ENCODE assay signal across 19 cellular contexts in the genomic region with DNA sequence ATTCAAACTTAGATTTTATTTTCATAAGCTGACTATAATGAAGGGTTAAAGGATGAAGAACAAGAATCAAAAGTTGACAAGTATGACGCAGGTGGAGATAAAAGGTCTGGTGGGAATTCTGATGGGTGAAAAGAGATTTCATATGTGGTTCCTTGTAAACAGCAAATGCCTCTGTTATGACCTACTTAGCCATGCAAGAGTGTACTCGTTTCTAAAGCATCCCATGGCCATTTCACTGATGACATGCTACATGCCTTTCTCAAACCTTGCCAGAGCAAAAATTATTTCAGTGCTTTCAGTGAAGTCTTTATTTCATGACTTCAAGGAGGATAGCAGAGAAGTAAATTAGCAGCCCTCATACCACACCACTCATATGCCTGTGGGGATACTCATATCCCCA.
"Had no signal": no experiment of that assay in that cellular context is flagged by ENCODE, and none has a peak within 500 bp of the region (broad histone marks: within the 10 kb centered on the region; RNA-seq: fewer than 3 reads in every experiment).

No MANE protein-coding gene starts in this region.

- H3K27ac Mint-ChIP-seq: activated CD8-positive, alpha-beta memory T cell treated with anti-CD3 and anti-CD28 coated beads, Interleukin-2, amount 10 ng/mL, durations not matched to agents 7 days and 5 days; activated naive CD4-positive, alpha-beta T cell treated with anti-CD3 and anti-CD28 coated beads for 36 hours; activated naive CD8-positive, alpha-beta T cell treated with anti-CD3 and anti-CD28 coated beads, Interleukin-2, amount 50 U/mL, for 24 hours; activated T-helper 2 cell treated with anti-CD3 and anti-CD28 coated beads, Interferon-gamma antibody, Interleukin-2, Interleukin-4, amounts not matched to agents 10 μg/mL and 5 μg/mL and 100 μg/mL, durations not matched to agents 14 hours and 24 hours and 36 hours; naive thymus-derived CD4-positive, alpha-beta T cell; T-helper 17 cell had no signal

- H3K27me3 ChIP-seq: esophagus squamous epithelium, left lung, pancreas, sigmoid colon, tibial nerve, vagina had no signal

- H3K4me1 Mint-ChIP-seq: activated naive CD8-positive, alpha-beta T cell treated with anti-CD3 and anti-CD28 coated beads, Interleukin-2, amount 50 U/mL, for 24 hours; T-helper 17 cell had no signal

- H3K9me3 Mint-ChIP-seq: activated naive CD4-positive, alpha-beta T cell treated with anti-CD3 and anti-CD28 coated beads for 36 hours; activated naive CD8-positive, alpha-beta T cell treated with anti-CD3 and anti-CD28 coated beads, Interleukin-2, amount 50 U/mL, for 24 hours; activated T-helper 2 cell treated with anti-CD3 and anti-CD28 coated beads, Interferon-gamma antibody, Interleukin-2, Interleukin-4, amounts not matched to agents 10 μg/mL and 5 μg/mL and 100 μg/mL, durations not matched to agents 14 hours and 24 hours and 36 hours; naive thymus-derived CD4-positive, alpha-beta T cell had no signal

- H3K4me3 Mint-ChIP-seq: activated CD8-positive, alpha-beta memory T cell treated with anti-CD3 and anti-CD28 coated beads, Interleukin-2, amount 10 ng/mL, durations not matched to agents 7 days and 5 days; activated naive CD4-positive, alpha-beta T cell treated with anti-CD3 and anti-CD28 coated beads for 36 hours; activated naive CD8-positive, alpha-beta T cell treated with anti-CD3 and anti-CD28 coated beads, Interleukin-2, amount 50 U/mL, for 24 hours; naive thymus-derived CD4-positive, alpha-beta T cell; T-helper 17 cell had no signal

- H3K27ac ChIP-seq: esophagus squamous epithelium, left lung, pancreas, sigmoid colon, vagina, WERI-Rb-1 had no signal

- H3K9me3 ChIP-seq: esophagus squamous epithelium, left lung, mucosa of descending colon, pancreas, sigmoid colon, tibial nerve, vagina had no signal

- H3K4me1 ChIP-seq: pancreas had no signal

- H3K27me3 Mint-ChIP-seq: activated CD8-positive, alpha-beta memory T cell treated with anti-CD3 and anti-CD28 coated beads, Interleukin-2, amount 10 ng/mL, durations not matched to agents 7 days and 5 days; activated naive CD8-positive, alpha-beta T cell treated with anti-CD3 and anti-CD28 coated beads, Interleukin-2, amount 50 U/mL, for 24 hours; naive thymus-derived CD4-positive, alpha-beta T cell; T-helper 17 cell had no signal

- H3K36me3 ChIP-seq: WERI-Rb-1 had no signal

- ATAC-seq: activated CD8-positive, alpha-beta memory T cell treated with anti-CD3 and anti-CD28 coated beads, Interleukin-2, amount 10 ng/mL, durations not matched to agents 7 days and 5 days; activated naive CD8-positive, alpha-beta T cell treated with anti-CD3 and anti-CD28 coated beads, Interleukin-2, amount 50 U/mL, for 24 hours; left lung; mucosa of descending colon; naive thymus-derived CD4-positive, alpha-beta T cell; pancreas; T-helper 17 cell had no signal

- DNase-seq: activated CD4-positive, alpha-beta T cell treated with anti-CD3 and anti-CD28 coated beads, Interleukin-2, amount 50 U/mL, for 48 hours; activated CD8-positive, alpha-beta memory T cell treated with anti-CD3 and anti-CD28 coated beads, Interleukin-2, amount 10 ng/mL, durations not matched to agents 7 days and 5 days; activated naive CD4-positive, alpha-beta T cell treated with anti-CD3 and anti-CD28 coated beads for 36 hours; activated naive CD8-positive, alpha-beta T cell treated with anti-CD3 and anti-CD28 coated beads, Interleukin-2, amount 50 U/mL, for 24 hours; activated T-cell treated with anti-CD3 and anti-CD28 coated beads, Interleukin-2, amount 50 U/mL, for 1 hour; cortex of kidney; effector CD4-positive, alpha-beta T cell; esophagus squamous epithelium; left lung; mucosa of descending colon; naive thymus-derived CD4-positive, alpha-beta T cell; pancreas; sigmoid colon; stimulated activated CD4-positive, alpha-beta T cell treated with anti-CD3 and anti-CD28 coated beads, Interleukin-1b, Interleukin-23, amount 100 ng/mL, for 48 hours; T-helper 17 cell; WERI-Rb-1 had no signal

- H3K4me3 ChIP-seq: esophagus squamous epithelium, left lung, mucosa of descending colon, pancreas, sigmoid colon, tibial nerve, vagina had no signal
